In the genomic region with DNA sequence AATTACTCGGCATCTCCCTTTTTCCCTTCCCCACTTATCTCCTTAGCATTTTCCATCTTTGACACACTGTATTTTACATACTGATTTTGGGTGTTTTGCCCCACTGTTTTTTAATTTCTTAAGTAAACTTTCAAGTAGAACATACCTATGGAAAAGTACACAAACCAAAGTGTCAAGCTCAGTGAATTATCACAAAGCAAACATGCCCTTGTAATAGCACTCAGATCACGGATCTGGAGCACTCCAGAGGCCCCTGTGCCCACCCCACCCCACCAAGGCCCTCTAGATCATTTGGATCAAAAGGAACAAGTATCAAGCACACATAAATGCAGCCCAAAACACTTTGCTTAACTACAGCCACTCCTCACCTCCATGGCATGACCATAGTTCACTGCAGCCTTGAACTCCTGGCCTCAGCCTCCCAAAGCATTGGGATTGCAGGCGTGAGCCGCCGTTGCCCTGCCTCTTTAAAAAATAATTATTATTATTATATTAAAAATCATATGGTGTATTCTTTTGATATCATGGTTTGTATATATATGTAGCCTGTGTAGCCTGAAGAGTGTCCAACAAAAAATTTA, we compare ENCODE assay signal across 21 cellular contexts. TPM values are rescaled to one million over a fixed set of nuclear protein-coding genes. Genes with fewer than 3 reads are reported as not detected.
"Had no signal": no experiment of that assay in that cellular context is flagged by ENCODE, and none has a peak within 500 bp of the region (broad histone marks: within the 10 kb centered on the region; RNA-seq: fewer than 3 reads in every experiment).

No MANE protein-coding gene starts in this region.

- H3K36me3 Mint-ChIP-seq: activated naive CD4-positive, alpha-beta T cell treated with anti-CD3 and anti-CD28 coated beads, Interleukin-2, amount 50 U/mL, for 24 hours; natural killer cell treated with Interleukin-12 subunit alpha and Interleukin-12 subunit beta and Interleukin-15 and Interleukin-18, amount 100 ng/mL, for 72 hours had no signal

- H3K9me3 ChIP-seq: ascending aorta, breast epithelium, esophagus muscularis mucosa, gastroesophageal sphincter, heart right ventricle, transverse colon had no signal

- ATAC-seq: activated CD4-positive, alpha-beta T cell treated with anti-CD3 and anti-CD28 coated beads for 36 hours; gastroesophageal sphincter; natural killer cell treated with Interleukin-12 subunit alpha and Interleukin-12 subunit beta and Interleukin-15 and Interleukin-18, amount 100 ng/mL, for 72 hours had no signal

- H3K4me3 Mint-ChIP-seq: activated CD4-positive, alpha-beta T cell treated with anti-CD3 and anti-CD28 coated beads for 36 hours; activated naive CD4-positive, alpha-beta T cell treated with anti-CD3 and anti-CD28 coated beads, Interleukin-2, amount 50 U/mL, for 24 hours; dendritic cell treated with granulocyte-macrophage colony-stimulating factor and Interleukin-4, amounts not matched to agents 40 ng/mL and 50 ng/mL, for 4 days; natural killer cell treated with Interleukin-12 subunit alpha and Interleukin-12 subunit beta and Interleukin-15 and Interleukin-18, amount 100 ng/mL, for 72 hours had no signal

- DNase-seq: activated CD4-positive, alpha-beta T cell treated with anti-CD3 and anti-CD28 coated beads for 36 hours; activated CD4-positive, alpha-beta T cell treated with anti-CD3 and anti-CD28 coated beads, Interleukin-2, amount 50 U/mL, for 48 hours; activated gamma-delta T cell; cerebellar nuclear complex; effector CD8-positive, alpha-beta T cell; heart right ventricle; mesenchymal stem cell; stimulated activated CD4-positive, alpha-beta T cell treated with anti-CD3 and anti-CD28 coated beads, Interleukin-2, amount 100 ng/mL, for 24 hours; stimulated activated naive CD4-positive, alpha-beta T cell treated with Interleukin-2 at 50 U/mL for 16 hours; SW 1271; transverse colon had no signal

- H3K27ac ChIP-seq: breast epithelium, esophagus muscularis mucosa, gastroesophageal sphincter, heart right ventricle, transverse colon had no signal

- H3K27me3 ChIP-seq: ascending aorta, breast epithelium, transverse colon had no signal

- H3K4me1 ChIP-seq: breast epithelium had no signal

- H3K4me3 ChIP-seq: breast epithelium, esophagus muscularis mucosa, gastroesophageal sphincter, heart right ventricle, transverse colon had no signal

- H3K4me1 Mint-ChIP-seq: activated CD4-positive, alpha-beta T cell treated with anti-CD3 and anti-CD28 coated beads for 36 hours; activated naive CD4-positive, alpha-beta T cell treated with anti-CD3 and anti-CD28 coated beads, Interleukin-2, amount 50 U/mL, for 24 hours had no signal

- H3K9me3 Mint-ChIP-seq: activated naive CD4-positive, alpha-beta T cell treated with anti-CD3 and anti-CD28 coated beads, Interleukin-2, amount 50 U/mL, for 24 hours; dendritic cell treated with granulocyte-macrophage colony-stimulating factor and Interleukin-4, amounts not matched to agents 40 ng/mL and 50 ng/mL, for 4 days; natural killer cell treated with Interleukin-12 subunit alpha and Interleukin-12 subunit beta and Interleukin-15 and Interleukin-18, amount 100 ng/mL, for 72 hours had no signal

- H3K27ac Mint-ChIP-seq: activated CD4-positive, alpha-beta T cell treated with anti-CD3 and anti-CD28 coated beads for 36 hours; activated naive CD4-positive, alpha-beta T cell treated with anti-CD3 and anti-CD28 coated beads, Interleukin-2, amount 50 U/mL, for 24 hours; dendritic cell treated with granulocyte-macrophage colony-stimulating factor and Interleukin-4, amounts not matched to agents 40 ng/mL and 50 ng/mL, for 4 days; natural killer cell treated with Interleukin-12 subunit alpha and Interleukin-12 subunit beta and Interleukin-15 and Interleukin-18, amount 100 ng/mL, for 72 hours had no signal

- H3K36me3 ChIP-seq: ascending aorta, breast epithelium, esophagus muscularis mucosa, gastroesophageal sphincter, heart right ventricle, transverse colon had no signal

- FAIRE-seq: endothelial cell of umbilical vein had no signal

RNA-seq across cellular contexts. Expression of a gene that starts 38.1 kb away (rescaled TPM):
- total RNA-seq: activated CD4-positive, alpha-beta T cell treated with anti-CD3 and anti-CD28 coated beads for 36 hours; ascending aorta; endothelial cell of umbilical vein; gastroesophageal sphincter; natural killer cell treated with Interleukin-12 subunit alpha and Interleukin-12 subunit beta and Interleukin-15 and Interleukin-18, amount 100 ng/mL, for 72 hours; subcutaneous adipose tissue; T-helper 2 cell treated with Interferon-gamma antibody and Interleukin-4, amounts not matched to agents 100 ng/mL and 5 ng/mL, for 36 hours; transverse colon had no signal
